Comparison of ENCODE assay signal across 8 cellular contexts in genomic region chr7:99497771-99498545, GRCh38. TPM values are rescaled to one million over a fixed set of nuclear protein-coding genes. Genes with fewer than 3 reads are reported as not detected.
A peak's percentile ranks its signal among the peaks of the same experiment; 100 is the strongest.
DNase-seq lines count a peak whose midpoint lies in the region; ATAC-seq, FAIRE-seq and TF ChIP-seq lines count a peak whose summit lies in the region.

No MANE protein-coding gene starts in this region.

- no peak overlapping the region for H2BK120ac ChIP-seq in mesenchymal stem cell (ENCODE audit: low read depth, low read length)

- no peak for FAIRE-seq in astrocyte (lab: Jason Lieb, UNC)

- intact Hi-C loops in left cardiac atrium (cut with DNase I) (loop anchor here in 1 of 2 donors (2.0 kb wide), 1 partner anchor 25 kb away; the partner anchor contains the start of gene ZNF789), body of pancreas (cut with DNase I) (no loop called here)

- no peak overlapping the region for H2AK5ac ChIP-seq in mesenchymal stem cell (ENCODE audit: low read length, severe bottlenecking)

- ATAC-seq in left cardiac atrium (no peak), GM21381 (IDR thresholded peaks at IDR 0.05; ENCODE audit: unreplicated experiment) (no peak), HG03469 (IDR thresholded peaks at IDR 0.05; ENCODE audit: unreplicated experiment) (no peak), body of pancreas (no peak)

- H3K27ac Mint-ChIP-seq in astrocyte (ENCODE audit: unreplicated experiment) = peak overlapping the region; percentile 7

- peaks cover 4 to 22% of the 10 kb centered on the region in 2 donors for H3K9me3 ChIP-seq in right atrium auricular region
- peaks cover 13% of the 10 kb centered on the region for H3K9me3 ChIP-seq in astrocyte (ENCODE audit: insufficient read depth, low read depth, low read length)
- H3K9me3 ChIP-seq in mesenchymal stem cell (ENCODE audit: control insufficient read depth, low read length) = peaks cover 20% of the 10 kb centered on the region
- peaks cover 0 to 14% (median 5%) of the 10 kb centered on the region in 3 donors for H3K9me3 ChIP-seq in body of pancreas

- peak overlapping the region in 1 of 2 donors; percentile 93 for H3K27ac ChIP-seq in right atrium auricular region
- no peak overlapping the region for H3K27ac ChIP-seq in astrocyte (ENCODE audit: low read depth, low read length)
- no peak overlapping the region for H3K27ac ChIP-seq in mesenchymal stem cell (ENCODE audit: low read length, poor library complexity, severe bottlenecking)
- no peak overlapping the region for H3K27ac ChIP-seq in urinary bladder (ENCODE audit: low read depth)
- no peak overlapping the region for H3K27ac ChIP-seq in body of pancreas

- no peak overlapping the region for H3K18ac ChIP-seq in mesenchymal stem cell (ENCODE audit: low read depth in 1 of 2, low read length in 2 of 2)

- H3K9ac ChIP-seq in astrocyte (ENCODE audit: low read length) (peak overlapping the region; percentile 96), mesenchymal stem cell (ENCODE audit: low read length) (peak overlapping the region; percentile 97)

- H3K4me3 Mint-ChIP-seq in astrocyte (ENCODE audit: unreplicated experiment) = peak overlapping the region; percentile 100

- H3K27me3 ChIP-seq in right atrium auricular region (no peaks in the 10 kb centered on the region), astrocyte (ENCODE audit: insufficient read depth, low read length) (no peaks in the 10 kb centered on the region), mesenchymal stem cell (ENCODE audit: control insufficient read depth in 1 of 2, insufficient read depth in 1 of 2, low read length in 2 of 2) (no peaks in the 10 kb centered on the region), body of pancreas (no peaks in the 10 kb centered on the region)

- peaks cover 9% of the 10 kb centered on the region for H3K4me1 Mint-ChIP-seq in astrocyte (ENCODE audit: low read depth, unreplicated experiment)

- no peak overlapping the region for H2BK12ac ChIP-seq in mesenchymal stem cell (ENCODE audit: low read length in 2 of 2)

- H3K9me3 Mint-ChIP-seq in astrocyte (ENCODE audit: unreplicated experiment) = peaks cover 16% of the 10 kb centered on the region

- no peaks in the 10 kb centered on the region for H3K27me3 Mint-ChIP-seq in astrocyte (ENCODE audit: low read depth, unreplicated experiment)

- peaks cover 47% of the 10 kb centered on the region for H3K36me3 ChIP-seq in right atrium auricular region
- peaks cover 14% of the 10 kb centered on the region for H3K36me3 ChIP-seq in astrocyte (ENCODE audit: insufficient read depth, low read length)
- H3K36me3 ChIP-seq in mesenchymal stem cell (ENCODE audit: control insufficient read depth in 1 of 2, insufficient read depth in 2 of 2, low read depth in 1 of 2, low read length in 2 of 2) = peaks cover 29 to 50% of the 10 kb centered on the region in 2 experiments
- peaks cover 6% of the 10 kb centered on the region for H3K36me3 ChIP-seq in urinary bladder (ENCODE audit: insufficient read depth)
- H3K36me3 ChIP-seq in body of pancreas (replicated peaks in 1 of 2; ENCODE audit: insufficient read depth in 1 of 2, low read depth in 2 of 2) = peaks cover 12 to 13% of the 10 kb centered on the region in 2 donors

- no peak overlapping the region for H2BK5ac ChIP-seq in mesenchymal stem cell (ENCODE audit: low read depth, low read length, poor library complexity, severe bottlenecking)

- H2AFZ ChIP-seq in astrocyte (ENCODE audit: low read depth, low read length) (no peak overlapping the region), mesenchymal stem cell (ENCODE audit: low read depth, low read length) (no peak overlapping the region)

- peaks cover 72% of the 10 kb centered on the region for H3K79me2 ChIP-seq in astrocyte (ENCODE audit: insufficient read depth, low read length)

- H4K8ac ChIP-seq in mesenchymal stem cell (ENCODE audit: low read length) = no peak overlapping the region

- no peak overlapping the region for H3K14ac ChIP-seq in mesenchymal stem cell (ENCODE audit: low read length in 2 of 2)

- 96% methylated on average over 4 of the region's 6 CpGs for WGBS in mesenchymal stem cell
- 81% methylated on average over 6 of the region's 6 CpGs for WGBS in urinary bladder
- WGBS in body of pancreas, 2 donors = 64 to 81% methylated on average over 6 of the region's 6 CpGs

- H3K4me3 ChIP-seq in right atrium auricular region (peak overlapping the region; percentile 75 to 80), astrocyte (ENCODE audit: insufficient read depth, low read depth, low read length) (peak overlapping the region; percentile 97), mesenchymal stem cell (ENCODE audit: insufficient read depth in 1 of 2, low read depth in 1 of 2, low read length in 2 of 2) (peak overlapping the region in 1 of 2 experiments; percentile 97), urinary bladder (ENCODE audit: low read depth, low read length) (peak overlapping the region; percentile 88), body of pancreas (no peak overlapping the region)

- no peak overlapping the region for H3K23ac ChIP-seq in mesenchymal stem cell (ENCODE audit: low read length in 2 of 2)

- TF ChIP-seq POLR2A in body of pancreas (IDR thresholded peaks at IDR 0.05) = no peak

- no peak overlapping the region for H2BK15ac ChIP-seq in mesenchymal stem cell (ENCODE audit: low read depth, poor library complexity, severe bottlenecking)

- no peak for DNase-seq in right atrium auricular region (ENCODE audit: low spot score)
- no peak for DNase-seq in left cardiac atrium
- no peak for DNase-seq in astrocyte (ENCODE audit: low read depth)
- no peak for DNase-seq in mesenchymal stem cell
- no peak for DNase-seq in body of pancreas

- H3K4me1 ChIP-seq in right atrium auricular region (peaks cover 0 to 26% of the 10 kb centered on the region in 2 donors), astrocyte (ENCODE audit: insufficient read depth, low read length) (peaks cover 8% of the 10 kb centered on the region), mesenchymal stem cell (ENCODE audit: control insufficient read depth, insufficient read depth, low read depth, low read length) (peaks cover 11% of the 10 kb centered on the region), urinary bladder (ENCODE audit: insufficient read depth) (peaks cover 3% of the 10 kb centered on the region), body of pancreas (peaks cover 29% of the 10 kb centered on the region)

- TF ChIP-seq CTCF in right atrium auricular region (IDR thresholded peaks at IDR 0.05) (no peak), astrocyte (IDR thresholded peaks at IDR 0.05; ENCODE audit: insufficient read depth, low read depth, low read length) (no peak), body of pancreas (IDR thresholded peaks at IDR 0.05) (no peak)

- peaks cover 32% of the 10 kb centered on the region for H4K20me1 ChIP-seq in astrocyte (ENCODE audit: insufficient read depth, low read length)

- H4K91ac ChIP-seq in mesenchymal stem cell (ENCODE audit: low read length) = no peak overlapping the region

- H3K79me1 ChIP-seq in mesenchymal stem cell (replicated peaks; ENCODE audit: low read length, poor library complexity, severe bottlenecking) = peaks cover 19% of the 10 kb centered on the region

- H3K36me3 Mint-ChIP-seq in astrocyte (ENCODE audit: low read depth, unreplicated experiment) = peaks cover 22% of the 10 kb centered on the region

- H3K4me2 ChIP-seq in astrocyte (ENCODE audit: low read length) (peak overlapping the region; percentile 97), mesenchymal stem cell (ENCODE audit: low read length, poor library complexity, severe bottlenecking) (peak overlapping the region; percentile 77)

- H3K4ac ChIP-seq in mesenchymal stem cell (ENCODE audit: low read depth in 1 of 2, low read length in 2 of 2) = no peak overlapping the region

RNA-seq across cellular contexts. Expression of gene ZNF394, which starts 2.1 kb away (rescaled TPM):
- total RNA-seq in right atrium auricular region (10 to 100 TPM; 10.8 to 20.2 TPM), left cardiac atrium (10 to 100 TPM; 17.3 to 19.6 TPM), astrocyte (20.0 and 25.7 TPM in 2 replicates), urinary bladder (38.8 TPM), body of pancreas (10 to 100 TPM; 18.7 to 21.4 TPM)
- 10.3 TPM for polyA plus RNA-seq in mesenchymal stem cell (2013, experiment 1 of 2)
- 10.2 TPM for polyA plus RNA-seq in mesenchymal stem cell (2013, experiment 2 of 2)
- polyA plus RNA-seq in urinary bladder = 17.3 TPM

RNA-seq across cellular contexts. Expression of gene ZKSCAN5, which starts 6.5 kb away (rescaled TPM):
- total RNA-seq in right atrium auricular region (1 to 10 TPM; 5.4 to 6.3 TPM), left cardiac atrium (1 to 10 TPM; 6.1 to 6.3 TPM), astrocyte (15.3 and 16.4 TPM in 2 replicates), urinary bladder (14.6 TPM), body of pancreas (1 to 10 TPM; 3.3 to 4.7 TPM)
- 7.6 TPM for polyA plus RNA-seq in mesenchymal stem cell (2013, experiment 1 of 2)
- 8.2 TPM for polyA plus RNA-seq in mesenchymal stem cell (2013, experiment 2 of 2)
- 6.7 TPM for polyA plus RNA-seq in urinary bladder

RNA-seq across cellular contexts. Expression of gene ZNF789, which starts 25.3 kb away (rescaled TPM):
- total RNA-seq in right atrium auricular region = 1 to 10 TPM in 1 of 2 donors, under 1 TPM in 1; 0.48 to 2.6 TPM
- 1 to 10 TPM; 2.9 to 3.2 TPM for total RNA-seq in left cardiac atrium
- 18.3 and 21.7 TPM in 2 replicates for total RNA-seq in astrocyte
- 4.0 TPM for polyA plus RNA-seq in mesenchymal stem cell (2013, experiment 1 of 2)
- polyA plus RNA-seq in mesenchymal stem cell (2013, experiment 2 of 2) = 3.7 TPM
- total RNA-seq in urinary bladder = 22.2 TPM
- polyA plus RNA-seq in urinary bladder = 5.1 TPM
- total RNA-seq in body of pancreas = 10 to 100 TPM in 1 of 2 donors, 1 to 10 TPM in 1; 5.4 to 22.7 TPM

RNA-seq across cellular contexts. Expression of gene ATP5MF, which starts 32.0 kb away (rescaled TPM):
- 1,000 to 10,000 TPM; 2,443 to 2,651 TPM for total RNA-seq in right atrium auricular region
- total RNA-seq in left cardiac atrium = 100 to 1,000 TPM; 617 to 633 TPM
- total RNA-seq in astrocyte = 307 and 329 TPM in 2 replicates
- polyA plus RNA-seq in mesenchymal stem cell (2013, experiment 1 of 2) = 493 TPM
- 478 TPM for polyA plus RNA-seq in mesenchymal stem cell (2013, experiment 2 of 2)
- total RNA-seq in urinary bladder = 175 TPM
- 492 TPM for polyA plus RNA-seq in urinary bladder
- 100 to 1,000 TPM in 1 of 2 donors, 10 to 100 TPM in 1; 98.6 to 259 TPM for total RNA-seq in body of pancreas

RNA-seq across cellular contexts. Expression of gene FAM200A, which starts 54.0 kb away (rescaled TPM):
- total RNA-seq in right atrium auricular region (1 to 10 TPM; 4.6 to 5.0 TPM), left cardiac atrium (1 to 10 TPM; 5.4 to 5.6 TPM), astrocyte (4.7 TPM in 2 replicates), urinary bladder (14.8 TPM), body of pancreas (1 to 10 TPM; 3.9 to 7.3 TPM)
- polyA plus RNA-seq in mesenchymal stem cell (2013, experiment 1 of 2) = 3.8 TPM
- 4.1 TPM for polyA plus RNA-seq in mesenchymal stem cell (2013, experiment 2 of 2)
- 4.4 TPM for polyA plus RNA-seq in urinary bladder

Comparison
In these comparisons a context has a peak if more than half of its experiments do, and no peak if none do; other contexts are left out.
1. H3K4me3 ChIP-seq: peak in right atrium auricular region (2 of 2), astrocyte (single experiment) and urinary bladder (single experiment); none in body of pancreas (0 of 2).